Comparison of ENCODE assay signal across 10 cellular contexts in the genomic region with DNA sequence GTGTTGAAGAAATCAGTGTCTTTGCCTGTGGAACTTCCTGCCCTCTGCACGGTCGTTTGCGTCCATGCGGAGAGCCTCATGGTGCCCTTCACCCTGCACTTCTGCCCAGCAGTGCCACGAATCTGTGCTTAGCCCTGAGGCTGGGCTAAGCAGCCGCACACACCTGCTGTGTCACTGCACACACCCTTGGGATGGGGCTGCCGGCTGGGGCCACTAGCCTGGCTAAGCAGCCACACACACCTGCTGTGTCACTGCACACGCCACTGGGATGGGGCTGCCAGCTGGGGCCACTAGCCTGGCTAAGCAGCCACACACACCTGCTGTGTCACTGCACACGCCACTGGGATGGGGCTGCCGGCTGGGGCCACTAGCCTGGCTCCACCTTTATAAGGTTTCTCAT.
"Had no signal": no experiment of that assay in that cellular context is flagged by ENCODE, and none has a peak within 500 bp of the region (broad histone marks: within the 10 kb centered on the region; RNA-seq: fewer than 3 reads in every experiment).

No MANE protein-coding gene starts in this region.

- ATAC-seq: foreskin keratinocyte had no signal

- H3K4me3 ChIP-seq: breast epithelium, skin epidermis, thyroid gland had no signal

- H3K9me3 ChIP-seq: thyroid gland had no signal

- DNase-seq: activated CD4-positive, alpha-beta T cell treated with anti-CD3 and anti-CD28 coated beads, Interleukin-2, amount 50 U/mL, for 4 hours; activated CD4-positive, CD25-positive, alpha-beta regulatory T cell; activated naive CD4-positive, alpha-beta T cell; aorta; foreskin keratinocyte; stimulated activated CD4-positive, alpha-beta T cell treated with anti-CD3 and anti-CD28 coated beads, Interleukin-4, amount 100 ng/mL, for 4 hours; thyroid gland had no signal

- H3K4me3 Mint-ChIP-seq: neural crest cell had no signal

- H3K36me3 ChIP-seq: breast epithelium, thyroid gland had no signal

- H3K4me1 ChIP-seq: breast epithelium, foreskin keratinocyte, thyroid gland had no signal

- H3K27ac ChIP-seq: breast epithelium, foreskin keratinocyte, skin epidermis, thyroid gland had no signal

- H3K4me1 Mint-ChIP-seq: neural crest cell had no signal

- H3K27me3 ChIP-seq: foreskin keratinocyte, thyroid gland had no signal
